ENCODE assay signal across 1 cellular context in the genomic region with DNA sequence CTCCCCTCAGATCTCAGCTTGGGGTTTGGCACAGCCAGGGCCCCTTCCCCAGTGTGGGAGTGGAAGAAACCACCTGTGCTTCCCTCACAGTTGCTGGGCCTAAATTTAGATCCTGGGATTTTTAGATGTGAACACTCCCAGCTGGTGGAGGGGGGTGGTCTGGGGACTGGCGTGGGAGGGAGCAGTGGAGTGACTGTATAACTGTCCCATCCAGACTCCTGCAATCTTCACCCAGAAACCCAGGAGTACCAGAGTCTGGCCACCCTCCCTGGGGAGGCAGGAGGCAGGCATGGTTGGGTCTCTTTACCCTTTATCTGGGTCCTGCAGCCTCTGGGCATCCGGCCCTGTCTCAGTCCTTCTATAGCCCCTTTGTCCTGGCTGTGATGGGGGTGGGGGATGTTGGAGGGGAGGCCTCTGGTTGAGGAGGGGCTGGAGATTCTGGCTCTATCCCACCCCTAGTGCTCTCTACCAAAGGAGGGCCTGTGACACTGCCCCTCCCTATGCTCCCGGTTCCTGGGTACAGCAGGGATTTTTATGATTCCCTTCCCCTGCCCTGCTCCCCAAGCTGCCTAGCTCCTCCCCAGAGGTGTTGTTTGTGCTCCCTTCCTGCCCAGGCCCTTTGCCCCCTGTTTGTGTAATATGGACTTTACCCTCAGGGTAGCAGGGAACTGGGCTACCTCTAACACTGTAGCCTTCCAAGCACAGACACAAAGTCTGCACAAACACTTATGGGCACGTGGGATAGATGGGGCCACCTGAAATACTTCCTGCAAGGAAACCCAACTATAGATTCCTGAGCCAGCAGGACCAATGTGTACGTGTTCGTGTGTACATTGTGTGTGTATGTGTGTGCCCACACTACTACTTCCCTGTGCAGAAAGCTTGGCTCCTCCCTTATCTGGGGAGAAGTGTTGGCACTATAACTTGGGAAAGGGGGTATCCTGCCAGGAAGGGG.
TF ChIP-seq lines count a peak whose summit lies in the region.

No MANE protein-coding gene starts in this region.

TF ChIP-seq in A549, 52 proteins besides CTCF, POLR2A, EP300 and RAD21:
- TF ChIP-seq RFX5 (IDR thresholded peaks at IDR 0.05): no peak
- TF ChIP-seq NR3C1 (IDR thresholded peaks at IDR 0.05): no peak
- no peak for TF ChIP-seq HEYL (CRISPR knock-in tag; IDR thresholded peaks at IDR 0.05)
- no peak for TF ChIP-seq HDAC2 (IDR thresholded peaks at IDR 0.05)
- TF ChIP-seq JUN (IDR thresholded peaks at IDR 0.05): no peak
- TF ChIP-seq ESRRA (IDR thresholded peaks at IDR 0.05; ENCODE audit: borderline replicate concordance, low read length): no peak
- no peak for TF ChIP-seq BHLHE40 (IDR thresholded peaks at IDR 0.05; ENCODE audit: low read depth, low read length)
- no peak for TF ChIP-seq HMGXB4 (CRISPR knock-in tag; IDR thresholded peaks at IDR 0.05; ENCODE audit: borderline replicate concordance)
- TF ChIP-seq USF2 (IDR thresholded peaks at IDR 0.05): no peak
- no peak for TF ChIP-seq ATOH8 (CRISPR knock-in tag; IDR thresholded peaks at IDR 0.05; ENCODE audit: low read depth)
